In genomic region chr10:80457554-80458262, GRCh38 we compare ENCODE assay signal across 9 cellular contexts. TPM values are rescaled to one million over a fixed set of nuclear protein-coding genes. Genes with fewer than 3 reads are reported as not detected.
DNase-seq lines count a peak whose midpoint lies in the region; ATAC-seq, FAIRE-seq and TF ChIP-seq lines count a peak whose summit lies in the region.
"Had no signal": no experiment of that assay in that cellular context is flagged by ENCODE, and none has a peak within 500 bp of the region (broad histone marks: within the 10 kb centered on the region; RNA-seq: fewer than 3 reads in every experiment).

No MANE protein-coding gene starts in this region.

- H3K4me3 ChIP-seq in hepatocyte, result no peak overlapping the region

- intact Hi-C loops in activated CD4-positive, alpha-beta T cell treated with anti-CD3 and anti-CD28 coated beads for 36 hours (cut with DNase I, micrococcal nuclease), result loop anchor here (1.0 to 10.0 kb wide), 4 partner anchors 15 to 1133 kb away; partner anchors contain the start of gene PRXL2A (in 1 of the 2)

- no peaks in the 10 kb centered on the region for H3K27me3 Mint-ChIP-seq in activated CD4-positive, alpha-beta T cell treated with anti-CD3 and anti-CD28 coated beads for 36 hours
- H3K27me3 Mint-ChIP-seq in activated CD4-positive, alpha-beta memory T cell treated with anti-CD3 and anti-CD28 coated beads, Interleukin-2, amount 10 ng/mL, durations not matched to agents 7 days and 5 days, result no peaks in the 10 kb centered on the region
- H3K27me3 Mint-ChIP-seq in stimulated activated naive CD8-positive, alpha-beta T cell treated with anti-CD3 and anti-CD28 coated beads, Interleukin-15, amount 100 ng/mL, for 72 hours, result no peaks in the 10 kb centered on the region

- DNase-seq in activated CD4-positive, alpha-beta T cell treated with anti-CD3 and anti-CD28 coated beads for 36 hours, result no peak
- DNase-seq in activated CD4-positive, alpha-beta T cell treated with anti-CD3 and anti-CD28 coated beads, Interleukin-2, amount 50 U/mL, for 4 hours, result no peak
- DNase-seq in activated CD4-positive, alpha-beta memory T cell treated with anti-CD3 and anti-CD28 coated beads, Interleukin-2, amount 10 ng/mL, durations not matched to agents 7 days and 5 days, result no peak
- no peak for DNase-seq in hepatocyte (ENCODE audit: low spot score)
- DNase-seq in stimulated activated naive CD8-positive, alpha-beta T cell treated with anti-CD3 and anti-CD28 coated beads, Interleukin-15, amount 100 ng/mL, for 72 hours, result no peak
- no peak for DNase-seq in globus pallidus (ENCODE audit: low spot score)
- no peak for DNase-seq in D721Med (ENCODE audit: insufficient read length, low spot score)
- no peak for DNase-seq in T1000 (lab: John Stamatoyannopoulos, UW)
- DNase-seq: NCI-H1930 had no signal

- H3K4me2 ChIP-seq in hepatocyte, result peak overlapping the region; percentile 65

- H3K36me3 Mint-ChIP-seq in activated CD4-positive, alpha-beta T cell treated with anti-CD3 and anti-CD28 coated beads for 36 hours (ENCODE audit: low read depth), result peaks cover 19% of the 10 kb centered on the region
- H3K36me3 Mint-ChIP-seq in activated CD4-positive, alpha-beta memory T cell treated with anti-CD3 and anti-CD28 coated beads, Interleukin-2, amount 10 ng/mL, durations not matched to agents 7 days and 5 days (ENCODE audit: low read depth), result peaks cover 66% of the 10 kb centered on the region

- no peaks in the 10 kb centered on the region for H3K27me3 ChIP-seq in hepatocyte

- no peaks in the 10 kb centered on the region for H3K9me3 ChIP-seq in hepatocyte (ENCODE audit: low read depth)

- WGBS in hepatocyte (ENCODE audit: low lambda C conversion rate, missing lambda C conversion rate), result 81% methylated on average over 8 of the region's 8 CpGs

- no peak for FAIRE-seq in D721Med (lab: Jason Lieb, UNC)

- CTCF ChIA-PET in activated CD4-positive, alpha-beta T cell treated with anti-CD3 and anti-CD28 coated beads for 36 hours (lab: Charles Lee), result interaction anchor here (0.9 to 21.2 kb wide), 7 partner anchors 11 to 70 kb away, joined by 3 to 372 read pairs (median 8); no protein-coding TSS in a partner anchor
- CTCF ChIA-PET in activated CD4-positive, alpha-beta memory T cell treated with anti-CD3 and anti-CD28 coated beads, Interleukin-2, amount 10 ng/mL, durations not matched to agents 7 days and 5 days (lab: Charles Lee), result interaction anchor here (1.1 to 24.7 kb wide), 10 partner anchors 12 to 80 kb away, joined by 3 to 414 read pairs (median 7); no protein-coding TSS in a partner anchor

- H3K4me1 Mint-ChIP-seq in activated CD4-positive, alpha-beta T cell treated with anti-CD3 and anti-CD28 coated beads for 36 hours, result peaks cover 74% of the 10 kb centered on the region
- H3K4me1 Mint-ChIP-seq in activated CD4-positive, alpha-beta memory T cell treated with anti-CD3 and anti-CD28 coated beads, Interleukin-2, amount 10 ng/mL, durations not matched to agents 7 days and 5 days, result peaks cover 76% of the 10 kb centered on the region
- peaks cover 78% of the 10 kb centered on the region for H3K4me1 Mint-ChIP-seq in stimulated activated naive CD8-positive, alpha-beta T cell treated with anti-CD3 and anti-CD28 coated beads, Interleukin-15, amount 100 ng/mL, for 72 hours

- peaks cover 72% of the 10 kb centered on the region for H4K20me1 ChIP-seq in hepatocyte (ENCODE audit: insufficient read depth, poor library complexity, severe bottlenecking)

- H3K9me3 Mint-ChIP-seq in activated CD4-positive, alpha-beta T cell treated with anti-CD3 and anti-CD28 coated beads for 36 hours (ENCODE audit: low read depth), result no peaks in the 10 kb centered on the region
- H3K9me3 Mint-ChIP-seq in activated CD4-positive, alpha-beta memory T cell treated with anti-CD3 and anti-CD28 coated beads, Interleukin-2, amount 10 ng/mL, durations not matched to agents 7 days and 5 days, result no peaks in the 10 kb centered on the region
- H3K9me3 Mint-ChIP-seq in stimulated activated naive CD8-positive, alpha-beta T cell treated with anti-CD3 and anti-CD28 coated beads, Interleukin-15, amount 100 ng/mL, for 72 hours, result no peaks in the 10 kb centered on the region

- no peak overlapping the region for H2AFZ ChIP-seq in hepatocyte

- peak overlapping the region; percentile 79 for H3K27ac ChIP-seq in hepatocyte

- no peaks in the 10 kb centered on the region for H3K36me3 ChIP-seq in hepatocyte (replicated peaks; ENCODE audit: insufficient read depth, low read depth)

- TF ChIP-seq CTCF in hepatocyte (IDR thresholded peaks at IDR 0.05; ENCODE audit: poor library complexity) (no peak), D721Med (IDR thresholded peaks at IDR 0.05; ENCODE audit: insufficient read depth, missing control alignments) (no peak)

- no peak for ATAC-seq in activated CD4-positive, alpha-beta T cell treated with anti-CD3 and anti-CD28 coated beads for 36 hours
- ATAC-seq in stimulated activated naive CD8-positive, alpha-beta T cell treated with anti-CD3 and anti-CD28 coated beads, Interleukin-15, amount 100 ng/mL, for 72 hours, result no peak

- H3K4me1 ChIP-seq in hepatocyte (ENCODE audit: insufficient read depth), result peaks cover 71% of the 10 kb centered on the region

- POLR2A ChIA-PET in activated CD4-positive, alpha-beta T cell treated with anti-CD3 and anti-CD28 coated beads for 36 hours (lab: Charles Lee), result interaction anchor here (1.8 kb wide), 1 partner anchor 41 kb away, joined by 7 read pairs; no protein-coding TSS in a partner anchor
- POLR2A ChIA-PET in activated CD4-positive, alpha-beta memory T cell treated with anti-CD3 and anti-CD28 coated beads, Interleukin-2, amount 10 ng/mL, durations not matched to agents 7 days and 5 days (lab: Charles Lee), result interaction anchor here (0.8 to 21.7 kb wide), 5 partner anchors 11 to 53 kb away, joined by 3 to 404 read pairs (median 182); no protein-coding TSS in a partner anchor

- peak overlapping the region; percentile 99 for H3K4me3 Mint-ChIP-seq in activated CD4-positive, alpha-beta T cell treated with anti-CD3 and anti-CD28 coated beads for 36 hours
- H3K4me3 Mint-ChIP-seq in activated CD4-positive, alpha-beta memory T cell treated with anti-CD3 and anti-CD28 coated beads, Interleukin-2, amount 10 ng/mL, durations not matched to agents 7 days and 5 days, result peak overlapping the region; percentile 94
- peak overlapping the region; percentile 81 to 88 for H3K4me3 Mint-ChIP-seq in stimulated activated naive CD8-positive, alpha-beta T cell treated with anti-CD3 and anti-CD28 coated beads, Interleukin-15, amount 100 ng/mL, for 72 hours

- H3K9me2 ChIP-seq in hepatocyte (replicated peaks; ENCODE audit: insufficient read depth), result no peaks in the 10 kb centered on the region

- H3K27ac Mint-ChIP-seq in activated CD4-positive, alpha-beta T cell treated with anti-CD3 and anti-CD28 coated beads for 36 hours, result peak overlapping the region; percentile 98
- peak overlapping the region; percentile 97 for H3K27ac Mint-ChIP-seq in activated CD4-positive, alpha-beta memory T cell treated with anti-CD3 and anti-CD28 coated beads, Interleukin-2, amount 10 ng/mL, durations not matched to agents 7 days and 5 days
- H3K27ac Mint-ChIP-seq in stimulated activated naive CD8-positive, alpha-beta T cell treated with anti-CD3 and anti-CD28 coated beads, Interleukin-15, amount 100 ng/mL, for 72 hours, result peak overlapping the region; percentile 78 to 88

- peaks cover 82% of the 10 kb centered on the region for H3K79me2 ChIP-seq in hepatocyte

RNA-seq across cellular contexts. Expression of gene TSPAN14, which starts 3.6 kb away (rescaled TPM):
- 10 to 100 TPM; 37.6 to 43.8 TPM for total RNA-seq in activated CD4-positive, alpha-beta T cell treated with anti-CD3 and anti-CD28 coated beads for 36 hours
- 100 to 1,000 TPM; 130 to 136 TPM for total RNA-seq in activated CD4-positive, alpha-beta memory T cell treated with anti-CD3 and anti-CD28 coated beads, Interleukin-2, amount 10 ng/mL, durations not matched to agents 7 days and 5 days
- total RNA-seq in hepatocyte, result 55.1 and 65.9 TPM in 2 replicates
- 90.4 and 104 TPM in 2 replicates for polyA plus RNA-seq in hepatocyte

RNA-seq across cellular contexts. Expression of gene PRXL2A, which starts 49.4 kb away (rescaled TPM):
- total RNA-seq in activated CD4-positive, alpha-beta T cell treated with anti-CD3 and anti-CD28 coated beads for 36 hours, result 10 to 100 TPM; 15.0 to 17.6 TPM
- 1 to 10 TPM; 4.5 to 5.2 TPM for total RNA-seq in activated CD4-positive, alpha-beta memory T cell treated with anti-CD3 and anti-CD28 coated beads, Interleukin-2, amount 10 ng/mL, durations not matched to agents 7 days and 5 days
- 159 and 166 TPM in 2 replicates for total RNA-seq in hepatocyte
- polyA plus RNA-seq in hepatocyte, result 214 and 222 TPM in 2 replicates
